8 cellular contexts compared by ENCODE assay signal in genomic region chr1:247103777-247104591, GRCh38. TPM values are rescaled to one million over a fixed set of nuclear protein-coding genes. Genes with fewer than 3 reads are reported as not detected.
DNase-seq lines count a peak whose midpoint lies in the region; ATAC-seq and TF ChIP-seq lines count a peak whose summit lies in the region.

Gene ZNF669 (minus strand): TSS chr1:247104356. CDS start chr1:247104199, 157 bp downstream.

- H3K4me1 ChIP-seq in OCI-LY3 (ENCODE audit: low read length) (peaks cover 4% of the 10 kb centered on the region; the same call in 1 of the 2 replicates), mucosa of descending colon (ENCODE audit: low read depth) (no peaks in the 10 kb centered on the region)

- H3K27me3 ChIP-seq in OCI-LY3 (ENCODE audit: low read depth, low read length) = no peaks in the 10 kb centered on the region

- H2AFZ ChIP-seq in OCI-LY3 (ENCODE audit: low read depth, low read length) = peak within 1 kb of the TSS; percentile 84

- no peak for TF ChIP-seq CTCF in OCI-LY3 (IDR thresholded peaks at IDR 0.05; ENCODE audit: low read depth, low read length)
- no peak for TF ChIP-seq CTCF in mucosa of descending colon (IDR thresholded peaks at IDR 0.05)

- no peaks in the 10 kb centered on the region for H4K20me1 ChIP-seq in OCI-LY3 (ENCODE audit: insufficient read depth, low read length)

- peaks cover 34% of the 10 kb centered on the region for H3K36me3 ChIP-seq in OCI-LY3 (replicated peaks; ENCODE audit: low read depth, low read length)
- peaks cover 9% of the 10 kb centered on the region for H3K36me3 ChIP-seq in mucosa of descending colon (ENCODE audit: low read depth)

- peak within 1 kb of the TSS; percentile 74 for H3K4me2 ChIP-seq in OCI-LY3 (ENCODE audit: low read length)

- H3K9ac ChIP-seq in OCI-LY3 (ENCODE audit: low read length) = peak within 1 kb of the TSS; percentile 90

- DNase-seq in DMS 273 treated with DMSO at 0.1 percent for 48 hours (lab: John Stamatoyannopoulos, UW) (peak; percentile 89), HuH-7.5 (ENCODE audit: low spot score) (peak; percentile 93), activated T-cell treated with anti-CD3 and anti-CD28 coated beads for 1 hour (ENCODE audit: low read depth) (peak; percentile 87), epithelial cell of prostate (ENCODE audit: low read depth, low spot score) (peak; percentile 73), mucosa of descending colon (peak; percentile 98)
- peak; percentile 69 to 79 for DNase-seq in stimulated activated CD8-positive, alpha-beta memory T cell treated with anti-CD3 and anti-CD28 coated beads, Interleukin-4, amount 100 ng/mL, for 1 hour (ENCODE audit: low read depth in 2 of 2, low spot score in 1 of 2)

- peaks cover 34% of the 10 kb centered on the region for H3K79me2 ChIP-seq in OCI-LY3 (ENCODE audit: low read length)

- peak within 1 kb of the TSS; percentile 71 for H3K27ac ChIP-seq in OCI-LY3 (ENCODE audit: low read length)
- peak within 1 kb of the TSS; percentile 92 for H3K27ac ChIP-seq in epithelial cell of prostate

- H3K4me3 ChIP-seq in OCI-LY3 (ENCODE audit: low read length) (peak within 1 kb of the TSS; percentile 89), mucosa of descending colon (peak within 1 kb of the TSS; percentile 70)

- intact Hi-C loops in mucosa of descending colon (cut with DNase I, micrococcal nuclease) = no loop called here

- H3K9me3 ChIP-seq in OCI-LY3 (ENCODE audit: insufficient read depth, low read length) (peaks cover 25% of the 10 kb centered on the region), mucosa of descending colon (peaks cover 38% of the 10 kb centered on the region)

- peak; percentile 100 for ATAC-seq in GM21528 (IDR thresholded peaks at IDR 0.05; ENCODE audit: low FRiP score, unreplicated experiment)
- ATAC-seq in mucosa of descending colon = peak; percentile 100

RNA-seq across cellular contexts. Expression of gene ZNF669, which starts in this region (rescaled TPM):
- 1 to 10 TPM; 6.1 to 7.0 (median 6.3) TPM for total RNA-seq in mucosa of descending colon

Comparison
In these comparisons a context has a peak if more than half of its experiments do, and no peak if none do; other contexts are left out.
1. Peak in every context shown above with its lines: DNase-seq, ATAC-seq, H3K4me3 ChIP-seq and H3K27ac ChIP-seq.